In genomic region chr14:50064993-50065392, GRCh38 we compare ENCODE assay signal across 9 cellular contexts. TPM values are rescaled to one million over a fixed set of nuclear protein-coding genes. Genes with fewer than 3 reads are reported as not detected.
A peak's percentile ranks its signal among the peaks of the same experiment; 100 is the strongest.
DNase-seq lines count a peak whose midpoint lies in the region; ATAC-seq, FAIRE-seq and TF ChIP-seq lines count a peak whose summit lies in the region.
"Had no signal": no experiment of that assay in that cellular context is flagged by ENCODE, and none has a peak within 500 bp of the region (broad histone marks: within the 10 kb centered on the region; RNA-seq: fewer than 3 reads in every experiment).

No MANE protein-coding gene starts in this region.

- no TSS peak for BruUV-seq in mammary epithelial cell (replicated peaks; lab: Mats Ljungman, UMichigan)

- ATAC-seq in HG03064 (IDR thresholded peaks at IDR 0.05; ENCODE audit: low read depth, unreplicated experiment) (peak; percentile 57), T-cell (replicated peaks in 1 of 4) (peak; percentile 33 to 56 (median 47))

- no peaks in the 10 kb centered on the region for H4K20me1 ChIP-seq in mammary epithelial cell (ENCODE audit: insufficient read depth, low read length)

- FAIRE-seq in GM19239 (lab: Jason Lieb, UNC) = peak; percentile 98
- FAIRE-seq: keratinocyte had no signal

- 92% methylated on average over 4 of the region's 4 CpGs for WGBS in mammary epithelial cell (ENCODE audit: low coverage, missing lambda C conversion rate)

- no peaks in the 10 kb centered on the region for H3K79me2 ChIP-seq in mammary epithelial cell (ENCODE audit: insufficient read depth, low read length)

- no peak overlapping the region for H3K4me2 ChIP-seq in mammary epithelial cell (ENCODE audit: insufficient read depth, low read depth, low read length)

- intact Hi-C loops in mammary epithelial cell (cut with micrococcal nuclease) = no loop called here

- H3K9me3 Mint-ChIP-seq in T-cell = no peaks in the 10 kb centered on the region

- DNase-seq in GM19239 (ENCODE audit: insufficient read length, low spot score) (peak; percentile 62), T-cell (peak in 28 of 34 experiments; percentile 25 to 66 (median 48)), mammary epithelial cell (peak; percentile 65), NCI-H774 (lab: John Stamatoyannopoulos, UW) (no peak), DMS114 treated with DMSO at 0.1 percent for 48 hours (lab: John Stamatoyannopoulos, UW; ENCODE audit: unreplicated experiment) (no peak), NCI-H226 (no peak)
- peak; percentile 77 for DNase-seq in stimulated activated CD4-positive, alpha-beta T cell treated with anti-CD3 and anti-CD28 coated beads, Interleukin-1b, Interleukin-23, amount 100 ng/mL, for 48 hours

- H3K4me1 ChIP-seq in mammary epithelial cell (ENCODE audit: insufficient read depth, low read length) = peaks cover 39% of the 10 kb centered on the region

- H3K27ac Mint-ChIP-seq in T-cell = peak overlapping the region; percentile 100

- H3K27ac ChIP-seq in mammary epithelial cell (ENCODE audit: insufficient read depth, low read depth, low read length) = no peak overlapping the region

- peaks cover 5% of the 10 kb centered on the region for H3K9me3 ChIP-seq in mammary epithelial cell (replicated peaks; ENCODE audit: insufficient read depth, low read length)

- peaks cover 4% of the 10 kb centered on the region for H3K36me3 Mint-ChIP-seq in T-cell

- H3K27me3 Mint-ChIP-seq in T-cell = no peaks in the 10 kb centered on the region

- TF ChIP-seq CTCF in mammary epithelial cell (conservative IDR thresholded peaks at IDR 0.05 in 1 of 2, IDR thresholded peaks at IDR 0.05 in 1 of 2; ENCODE audit: extremely low read depth in 1 of 2, insufficient read depth in 1 of 2, low read depth in 1 of 2, low read length in 2 of 2) = no peak

- no peaks in the 10 kb centered on the region for H3K27me3 ChIP-seq in mammary epithelial cell (ENCODE audit: insufficient read depth, low read length)

- dilution Hi-C loops in mammary epithelial cell (cut with HindIII; ENCODE audit: low sequenced_read_pairs) = no loop called here

- CTCF ChIA-PET in T-cell (lab: Charles Lee) (interaction anchor here in 1 of 2 donors (0.9 to 1.8 kb wide), 3 partner anchors 16 to 212 kb away, joined by 3 to 6 read pairs (median 4); partner anchors contain the start of gene NEMF), mammary epithelial cell (lab: Charles Lee; ENCODE audit: low non-redundant PET) (no interaction called here)

- POLR2A ChIA-PET in T-cell (lab: Charles Lee) = no interaction called here

- H3K36me3 ChIP-seq in mammary epithelial cell (ENCODE audit: insufficient read depth, low read length) = no peaks in the 10 kb centered on the region

- H3K4me1 Mint-ChIP-seq in T-cell = peaks cover 63 to 77% (median 74%) of the 10 kb centered on the region in 3 donors

- H3K4me3 ChIP-seq in mammary epithelial cell (replicated peaks in 1 of 3; ENCODE audit: insufficient read depth in 1 of 3, low read depth in 2 of 3, low read length in 3 of 3) = no peak overlapping the region

- peak overlapping the region; percentile 45 to 70 (median 60) for H3K4me3 Mint-ChIP-seq in T-cell

- H2AFZ ChIP-seq in mammary epithelial cell (ENCODE audit: low read depth, low read length) = no peak overlapping the region

- H3K9ac ChIP-seq in mammary epithelial cell (ENCODE audit: insufficient read depth, low read length) = no peak overlapping the region

- in situ Hi-C loops in mammary epithelial cell (cut with MboI; ENCODE audit: low sequenced_read_pairs in 2 of 2) = no loop called here

RNA-seq across cellular contexts. Expression of gene VCPKMT, which starts 51.4 kb away (rescaled TPM):
- 10 to 100 TPM; 16.3 to 24.4 (median 18.3) TPM for total RNA-seq in T-cell
- total RNA-seq in mammary epithelial cell = 1 to 10 TPM; 7.5 to 8.1 TPM
- 3.8 TPM for polyA plus RNA-seq in mammary epithelial cell
- polyA minus RNA-seq in mammary epithelial cell = 6.6 TPM

Comparison
In these comparisons a context has a peak if more than half of its experiments do, and no peak if none do; other contexts are left out.
1. DNase-seq: peak in GM19239 (single experiment), T-cell (28 of 34), mammary epithelial cell (single experiment) and stimulated activated CD4-positive, alpha-beta T cell treated with anti-CD3 and anti-CD28 coated beads, Interleukin-1b, Interleukin-23, amount 100 ng/mL, for 48 hours (single experiment); none in NCI-H774 (single experiment), DMS114 treated with DMSO at 0.1 percent for 48 hours (single experiment) and NCI-H226 (single experiment).